In genomic region chr12:124175731-124176130, GRCh38 we compare ENCODE assay signal across 15 cellular contexts.
A peak's percentile ranks its signal among the peaks of the same experiment; 100 is the strongest.
DNase-seq lines count a peak whose midpoint lies in the region; TF ChIP-seq lines count a peak whose summit lies in the region.
"Had no signal": no experiment of that assay in that cellular context is flagged by ENCODE, and none has a peak within 500 bp of the region (broad histone marks: within the 10 kb centered on the region; RNA-seq: fewer than 3 reads in every experiment).

No MANE protein-coding gene starts in this region.

- CTCF ChIA-PET in A673 (lab: Charles Lee) = no interaction called here

- WGBS in hepatocyte (ENCODE audit: low lambda C conversion rate, missing lambda C conversion rate) = 58% methylated on average over 10 of the region's 10 CpGs
- WGBS in transverse colon (ENCODE audit: low coverage in 1 of 2), 2 donors = 78 to 84% methylated on average over 7 to 10 of the region's 10 CpGs

- TF ChIP-seq EP300 in transverse colon (IDR thresholded peaks at IDR 0.05; ENCODE audit: low read depth) = no peak

- H3K9me2 ChIP-seq in hepatocyte (replicated peaks; ENCODE audit: insufficient read depth) = no peaks in the 10 kb centered on the region

- H3K27ac ChIP-seq in SK-N-MC = no peak overlapping the region
- H3K27ac ChIP-seq in hepatocyte = peak overlapping the region; percentile 13
- H3K27ac ChIP-seq in A673 (ENCODE audit: low read depth, low read length, poor library complexity, severe bottlenecking) = no peak overlapping the region
- no peak overlapping the region for H3K27ac ChIP-seq in transverse colon

- no peak for TF ChIP-seq POLR2A in transverse colon (IDR thresholded peaks at IDR 0.05)

- intact Hi-C loops in A673 (cut with micrococcal nuclease; ENCODE audit: unreplicated experiment) = no loop called here
- intact Hi-C loops in transverse colon (cut with DNase I; ENCODE audit: low total_unique reads) = no loop called here

- no peak overlapping the region for H2AFZ ChIP-seq in hepatocyte
- H2AFZ ChIP-seq: GM23338 had no signal

- TF ChIP-seq CTCF in hepatocyte (IDR thresholded peaks at IDR 0.05; ENCODE audit: poor library complexity) (no peak), A673 (conservative IDR thresholded peaks at IDR 0.05; ENCODE audit: low read depth, low read length) (no peak), transverse colon (IDR thresholded peaks at IDR 0.05) (no peak)

- no peaks in the 10 kb centered on the region for H3K9me3 ChIP-seq in SK-N-MC (ENCODE audit: low read depth, low read length)
- H3K9me3 ChIP-seq in hepatocyte (ENCODE audit: low read depth) = no peaks in the 10 kb centered on the region
- no peaks in the 10 kb centered on the region for H3K9me3 ChIP-seq in A673 (ENCODE audit: low read depth, low read length, poor library complexity, severe bottlenecking)
- no peaks in the 10 kb centered on the region for H3K9me3 ChIP-seq in transverse colon

- H3K9ac ChIP-seq in SK-N-MC (ENCODE audit: insufficient read length) = no peak overlapping the region

- in situ Hi-C loops in transverse colon (cut with MboI; ENCODE audit: low pct_ligation_motif_present in 1 of 4, low pct_unique_long_range_greater_than_20kb in 1 of 4, low sequenced_read_pairs in 3 of 4) = no loop called here

- H3K4me3 ChIP-seq in SK-N-MC (peak overlapping the region; percentile 27; the same call in 1 of the 2 replicates), hepatocyte (no peak overlapping the region), A673 (ENCODE audit: low read depth, low read length, poor library complexity, severe bottlenecking) (no peak overlapping the region), transverse colon (no peak overlapping the region)
- H3K4me3 ChIP-seq: GM23338 had no signal

- POLR2A ChIA-PET in A673 (lab: Charles Lee; ENCODE audit: low non-redundant PET) = no interaction called here

- H3K27me3 ChIP-seq in hepatocyte (no peaks in the 10 kb centered on the region), A673 (replicated peaks; ENCODE audit: insufficient read depth, low read depth, low read length, poor library complexity) (no peaks in the 10 kb centered on the region), transverse colon (no peaks in the 10 kb centered on the region)

- H3K4me1 ChIP-seq in hepatocyte (ENCODE audit: insufficient read depth) (peaks cover 7% of the 10 kb centered on the region), A673 (ENCODE audit: insufficient read depth, low read length, poor library complexity, severe bottlenecking) (no peaks in the 10 kb centered on the region), transverse colon (no peaks in the 10 kb centered on the region)

- BruUV-seq in A673 (replicated peaks; lab: Mats Ljungman, UMichigan) = no TSS peak

- no peaks in the 10 kb centered on the region for H3K36me3 ChIP-seq in SK-N-MC (ENCODE audit: insufficient read depth, low read length)
- H3K36me3 ChIP-seq in hepatocyte (replicated peaks; ENCODE audit: insufficient read depth, low read depth) = no peaks in the 10 kb centered on the region
- no peaks in the 10 kb centered on the region for H3K36me3 ChIP-seq in A673 (ENCODE audit: insufficient read depth, low read length, poor library complexity, severe bottlenecking)
- H3K36me3 ChIP-seq in transverse colon = no peaks in the 10 kb centered on the region

- no peaks in the 10 kb centered on the region for H4K20me1 ChIP-seq in hepatocyte (ENCODE audit: insufficient read depth, poor library complexity, severe bottlenecking)

- H3K4me2 ChIP-seq in hepatocyte = no peak overlapping the region
- H3K4me2 ChIP-seq: GM23338 had no signal

- peak; percentile 5 for DNase-seq in activated effector memory CD4-positive, alpha-beta T cell treated with anti-CD3 and anti-CD28 coated beads, Interleukin-2, amount 50 U/mL, for 16 hours
- no peak for DNase-seq in activated effector memory CD4-positive, alpha-beta T cell treated with Interleukin-2 at 50 U/mL for 16 hours
- DNase-seq in SK-N-MC (ENCODE audit: low read depth, low spot score) (no peak), hepatocyte (ENCODE audit: low spot score) (no peak), A673 (ENCODE audit: low spot score) (no peak), transverse colon (no peak), SK-N-DZ (ENCODE audit: low spot score) (no peak)
- DNase-seq: 8988T, DMS153, H9, Karpas-422, NCI-H1092 treated with DMSO at 0.1 percent for 48 hours, NCI-H2029, NCI-H510A treated with DMSO at 0.1 percent for 48 hours had no signal

- no peaks in the 10 kb centered on the region for H3K79me2 ChIP-seq in hepatocyte
